In the genomic region with DNA sequence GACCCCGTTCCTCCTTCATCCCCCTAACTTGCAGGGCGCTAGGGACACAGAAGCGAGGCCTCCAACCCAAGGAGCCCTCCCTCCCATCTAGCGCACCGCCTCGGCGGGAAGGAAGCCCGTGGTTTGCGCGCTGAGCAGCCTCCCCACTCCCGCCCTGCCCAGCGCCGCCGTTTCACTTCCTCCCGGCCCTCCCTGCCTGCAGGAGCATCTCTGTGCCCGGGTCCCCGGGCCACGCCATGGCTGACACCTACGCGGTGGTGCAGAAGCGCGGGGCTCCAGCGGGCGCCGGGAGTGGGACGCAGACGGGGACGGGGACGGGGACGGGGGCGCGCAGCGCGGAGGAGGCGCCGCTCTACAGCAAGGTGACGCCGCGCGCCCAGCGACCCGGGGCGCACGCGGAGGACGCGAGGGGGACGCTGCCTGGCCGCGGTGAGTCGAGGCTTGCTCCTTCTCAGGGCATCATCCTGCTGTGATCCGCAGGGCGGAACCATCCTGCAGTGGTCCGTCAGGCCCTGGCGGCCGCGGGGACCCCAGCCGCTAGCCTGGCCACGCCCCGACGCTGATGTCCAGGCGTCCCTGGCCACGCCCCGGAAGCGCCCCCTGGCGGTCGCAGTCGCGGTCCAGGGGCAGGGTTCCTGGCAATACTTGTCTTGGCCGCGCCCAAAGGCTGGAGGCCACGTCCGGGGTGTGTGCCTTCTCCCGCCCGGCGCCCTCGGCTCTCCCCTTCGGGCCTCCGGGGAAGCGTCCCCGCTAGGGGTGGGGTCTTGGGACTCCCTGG, we compare ENCODE assay signal across 1 cellular context.
TF ChIP-seq lines count a peak whose summit lies in the region.

No MANE protein-coding gene starts in this region.

TF ChIP-seq in K562, 482 proteins besides CTCF, POLR2A, EP300 and RAD21 (continued from another document and continues in another):
- TF ChIP-seq TAF9B (IDR thresholded peaks at IDR 0.05; ENCODE audit: partially characterized antibody) (peak; percentile 28), C11orf30 (IDR thresholded peaks at IDR 0.05; ENCODE audit: low read depth) (no peak; the same call in 1 of the 2 replicates), BACH1 (tag; IDR thresholded peaks at IDR 0.05) (no peak), ZNF644 (tag; IDR thresholded peaks at IDR 0.05; ENCODE audit: low read depth) (no peak), SIRT6 (IDR thresholded peaks at IDR 0.05; ENCODE audit: low read depth, low read length) (no peak), GTF2F1 (IDR thresholded peaks at IDR 0.05; ENCODE audit: low read depth, low read length) (peak; percentile 63; the same call in 1 of the 2 replicates), TEAD2 (tag; IDR thresholded peaks at IDR 0.05) (no peak), MAFK (IDR thresholded peaks at IDR 0.05; ENCODE audit: low read length) (no peak), EHMT2 (IDR thresholded peaks at IDR 0.05) (no peak), SLC30A9 (CRISPR knock-in tag; IDR thresholded peaks at IDR 0.05) (no peak), ZNF212 (CRISPR knock-in tag; IDR thresholded peaks at IDR 0.05) (no peak), SRF (CRISPR knock-in tag; IDR thresholded peaks at IDR 0.05) (peak in 1 of 2 experiments; percentile 9; a peak in 1 of 4 replicates), HDAC6 (IDR thresholded peaks at IDR 0.05; ENCODE audit: low read depth, low read length) (0 out of 2 replicates have a peak, but pooled peaks have one; percentile 38), ZFP1 (CRISPR knock-in tag; IDR thresholded peaks at IDR 0.05) (no peak), TRIM24 (IDR thresholded peaks at IDR 0.05) (peak; percentile 14 to 30; a peak in 1 of 4 replicates), ZNF589 (CRISPR knock-in tag; IDR thresholded peaks at IDR 0.05; ENCODE audit: low read depth) (no peak; the same call in 1 of the 2 replicates), ETS2 (tag; IDR thresholded peaks at IDR 0.05; ENCODE audit: borderline replicate concordance, poor library complexity, severe bottlenecking) (no peak), NELFE (IDR thresholded peaks at IDR 0.05; ENCODE audit: insufficient read depth, insufficient read length) (no peak), TCF7 (IDR thresholded peaks at IDR 0.05; ENCODE audit: borderline replicate concordance) (no peak; the same call in 1 of the 2 replicates), ZNF3 (CRISPR knock-in tag; IDR thresholded peaks at IDR 0.05) (no peak), FOXJ2 (tag; IDR thresholded peaks at IDR 0.05) (no peak), POU5F1 (IDR thresholded peaks at IDR 0.05; ENCODE audit: borderline replicate concordance, low read depth, low read length, partially characterized antibody) (no peak), BRCA1 (IDR thresholded peaks at IDR 0.05) (no peak), BRCA1 (CRISPR knock-in tag; IDR thresholded peaks at IDR 0.05) (no peak), XRCC3 (IDR thresholded peaks at IDR 0.05) (no peak), MCM7 (IDR thresholded peaks at IDR 0.05) (no peak), FOXM1 (IDR thresholded peaks at IDR 0.05; ENCODE audit: low read depth) (no peak), FOXM1 (CRISPR knock-in tag; IDR thresholded peaks at IDR 0.05; ENCODE audit: low read depth) (peak; percentile 83; the same call in 1 of the 2 replicates), CREM (IDR thresholded peaks at IDR 0.05; ENCODE audit: low read depth) (peak; percentile 84), HDGF (IDR thresholded peaks at IDR 0.05) (no peak), SMARCC2 (IDR thresholded peaks at IDR 0.05; ENCODE audit: low read depth) (no peak), TAF15 (IDR thresholded peaks at IDR 0.05; ENCODE audit: low read depth, low read length) (no peak), GATA2 (CRISPR knock-in tag; IDR thresholded peaks at IDR 0.05) (no peak), YBX1 (IDR thresholded peaks at IDR 0.05) (no peak), SMARCA4 (IDR thresholded peaks at IDR 0.05) (no peak), NCOA6 (IDR thresholded peaks at IDR 0.05) (no peak), MXI1 (IDR thresholded peaks at IDR 0.05; ENCODE audit: low read depth, low read length) (no peak), BRD4 (IDR thresholded peaks at IDR 0.05) (0 out of 2 replicates have a peak, but pooled peaks have one; percentile 77), TEAD1 (CRISPR knock-in tag; IDR thresholded peaks at IDR 0.05) (peak in 1 of 2 experiments; percentile 74; a peak in 1 of 4 replicates), RBBP5 (IDR thresholded peaks at IDR 0.05; ENCODE audit: borderline replicate concordance, insufficient read depth, low read length, poor library complexity, severe bottlenecking) (peak; percentile 89), ZNF707 (CRISPR knock-in tag; conservative IDR thresholded peaks at IDR 0.05) (no peak), NR2C2 (CRISPR knock-in tag; IDR thresholded peaks at IDR 0.05) (peak; percentile 56; the same call in 1 of the 2 replicates), NR2C2 (tag; IDR thresholded peaks at IDR 0.05) (peak; percentile 83), KAT8 (IDR thresholded peaks at IDR 0.05; ENCODE audit: low read depth) (no peak), NRF1 (conservative IDR thresholded peaks at IDR 0.05 in 1 of 2, IDR thresholded peaks at IDR 0.05 in 1 of 2) (peak; percentile 55 to 64), NUFIP1 (IDR thresholded peaks at IDR 0.05; ENCODE audit: partially characterized antibody) (no peak), RUNX1 (IDR thresholded peaks at IDR 0.05; ENCODE audit: low read depth) (no peak), ZNF695 (CRISPR knock-in tag; IDR thresholded peaks at IDR 0.05) (no peak), ZNF24 (IDR thresholded peaks at IDR 0.05) (no peak), PRPF4 (IDR thresholded peaks at IDR 0.05; ENCODE audit: insufficient read depth, low read depth, low read length, poor library complexity, severe bottlenecking) (no peak), SRSF9 (IDR thresholded peaks at IDR 0.05; ENCODE audit: borderline replicate concordance, low read depth, low read length) (no peak), RCOR1 (IDR thresholded peaks at IDR 0.05; ENCODE audit: borderline replicate concordance in 1 of 2, low read depth in 2 of 2, low read length in 2 of 2) (peak in 1 of 2 experiments; percentile 76; a peak in 2 of 4 replicates), KDM5B (IDR thresholded peaks at IDR 0.05; ENCODE audit: insufficient replicate concordance, low read depth, low read length) (peak; percentile 76), HDAC1 (IDR thresholded peaks at IDR 0.05) (peak in 1 of 2 experiments; percentile 60; a peak in 2 of 4 replicates), PTBP1 (IDR thresholded peaks at IDR 0.05; ENCODE audit: low read depth, low read length) (0 out of 2 replicates have a peak, but pooled peaks have one; percentile 56)
- TF ChIP-seq, protein P1, sequence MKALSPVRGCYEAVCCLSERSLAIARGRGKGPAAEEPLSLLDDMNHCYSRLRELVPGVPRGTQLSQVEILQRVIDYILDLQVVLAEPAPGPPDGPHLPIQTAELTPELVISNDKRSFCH (CRISPR knock-in tag; IDR thresholded peaks at IDR 0.05): no peak
- TF ChIP-seq, protein P1 (tag; IDR thresholded peaks at IDR 0.05): peak; percentile 64; the same call in 1 of the 2 replicates
- TF ChIP-seq, protein P2, sequence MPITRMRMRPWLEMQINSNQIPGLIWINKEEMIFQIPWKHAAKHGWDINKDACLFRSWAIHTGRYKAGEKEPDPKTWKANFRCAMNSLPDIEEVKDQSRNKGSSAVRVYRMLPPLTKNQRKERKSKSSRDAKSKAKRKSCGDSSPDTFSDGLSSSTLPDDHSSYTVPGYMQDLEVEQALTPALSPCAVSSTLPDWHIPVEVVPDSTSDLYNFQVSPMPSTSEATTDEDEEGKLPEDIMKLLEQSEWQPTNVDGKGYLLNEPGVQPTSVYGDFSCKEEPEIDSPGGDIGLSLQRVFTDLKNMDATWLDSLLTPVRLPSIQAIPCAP (CRISPR knock-in tag; IDR thresholded peaks at IDR 0.05; ENCODE audit: borderline replicate concordance): no peak
- TF ChIP-seq, protein P3, sequence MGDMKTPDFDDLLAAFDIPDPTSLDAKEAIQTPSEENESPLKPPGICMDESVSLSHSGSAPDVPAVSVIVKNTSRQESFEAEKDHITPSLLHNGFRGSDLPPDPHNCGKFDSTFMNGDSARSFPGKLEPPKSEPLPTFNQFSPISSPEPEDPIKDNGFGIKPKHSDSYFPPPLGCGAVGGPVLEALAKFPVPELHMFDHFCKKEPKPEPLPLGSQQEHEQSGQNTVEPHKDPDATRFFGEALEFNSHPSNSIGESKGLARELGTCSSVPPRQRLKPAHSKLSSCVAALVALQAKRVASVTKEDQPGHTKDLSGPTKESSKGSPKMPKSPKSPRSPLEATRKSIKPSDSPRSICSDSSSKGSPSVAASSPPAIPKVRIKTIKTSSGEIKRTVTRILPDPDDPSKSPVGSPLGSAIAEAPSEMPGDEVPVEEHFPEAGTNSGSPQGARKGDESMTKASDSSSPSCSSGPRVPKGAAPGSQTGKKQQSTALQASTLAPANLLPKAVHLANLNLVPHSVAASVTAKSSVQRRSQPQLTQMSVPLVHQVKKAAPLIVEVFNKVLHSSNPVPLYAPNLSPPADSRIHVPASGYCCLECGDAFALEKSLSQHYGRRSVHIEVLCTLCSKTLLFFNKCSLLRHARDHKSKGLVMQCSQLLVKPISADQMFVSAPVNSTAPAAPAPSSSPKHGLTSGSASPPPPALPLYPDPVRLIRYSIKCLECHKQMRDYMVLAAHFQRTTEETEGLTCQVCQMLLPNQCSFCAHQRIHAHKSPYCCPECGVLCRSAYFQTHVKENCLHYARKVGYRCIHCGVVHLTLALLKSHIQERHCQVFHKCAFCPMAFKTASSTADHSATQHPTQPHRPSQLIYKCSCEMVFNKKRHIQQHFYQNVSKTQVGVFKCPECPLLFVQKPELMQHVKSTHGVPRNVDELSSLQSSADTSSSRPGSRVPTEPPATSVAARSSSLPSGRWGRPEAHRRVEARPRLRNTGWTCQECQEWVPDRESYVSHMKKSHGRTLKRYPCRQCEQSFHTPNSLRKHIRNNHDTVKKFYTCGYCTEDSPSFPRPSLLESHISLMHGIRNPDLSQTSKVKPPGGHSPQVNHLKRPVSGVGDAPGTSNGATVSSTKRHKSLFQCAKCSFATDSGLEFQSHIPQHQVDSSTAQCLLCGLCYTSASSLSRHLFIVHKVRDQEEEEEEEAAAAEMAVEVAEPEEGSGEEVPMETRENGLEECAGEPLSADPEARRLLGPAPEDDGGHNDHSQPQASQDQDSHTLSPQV (IDR thresholded peaks at IDR 0.05): peak; percentile 74
- TF ChIP-seq, protein P4, sequence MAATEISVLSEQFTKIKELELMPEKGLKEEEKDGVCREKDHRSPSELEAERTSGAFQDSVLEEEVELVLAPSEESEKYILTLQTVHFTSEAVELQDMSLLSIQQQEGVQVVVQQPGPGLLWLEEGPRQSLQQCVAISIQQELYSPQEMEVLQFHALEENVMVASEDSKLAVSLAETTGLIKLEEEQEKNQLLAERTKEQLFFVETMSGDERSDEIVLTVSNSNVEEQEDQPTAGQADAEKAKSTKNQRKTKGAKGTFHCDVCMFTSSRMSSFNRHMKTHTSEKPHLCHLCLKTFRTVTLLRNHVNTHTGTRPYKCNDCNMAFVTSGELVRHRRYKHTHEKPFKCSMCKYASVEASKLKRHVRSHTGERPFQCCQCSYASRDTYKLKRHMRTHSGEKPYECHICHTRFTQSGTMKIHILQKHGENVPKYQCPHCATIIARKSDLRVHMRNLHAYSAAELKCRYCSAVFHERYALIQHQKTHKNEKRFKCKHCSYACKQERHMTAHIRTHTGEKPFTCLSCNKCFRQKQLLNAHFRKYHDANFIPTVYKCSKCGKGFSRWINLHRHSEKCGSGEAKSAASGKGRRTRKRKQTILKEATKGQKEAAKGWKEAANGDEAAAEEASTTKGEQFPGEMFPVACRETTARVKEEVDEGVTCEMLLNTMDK (IDR thresholded peaks at IDR 0.05; ENCODE audit: borderline replicate concordance, insufficient read depth, low read depth, low read length, poor library complexity, severe bottlenecking): peak; percentile 98
- TF ChIP-seq, protein P5, sequence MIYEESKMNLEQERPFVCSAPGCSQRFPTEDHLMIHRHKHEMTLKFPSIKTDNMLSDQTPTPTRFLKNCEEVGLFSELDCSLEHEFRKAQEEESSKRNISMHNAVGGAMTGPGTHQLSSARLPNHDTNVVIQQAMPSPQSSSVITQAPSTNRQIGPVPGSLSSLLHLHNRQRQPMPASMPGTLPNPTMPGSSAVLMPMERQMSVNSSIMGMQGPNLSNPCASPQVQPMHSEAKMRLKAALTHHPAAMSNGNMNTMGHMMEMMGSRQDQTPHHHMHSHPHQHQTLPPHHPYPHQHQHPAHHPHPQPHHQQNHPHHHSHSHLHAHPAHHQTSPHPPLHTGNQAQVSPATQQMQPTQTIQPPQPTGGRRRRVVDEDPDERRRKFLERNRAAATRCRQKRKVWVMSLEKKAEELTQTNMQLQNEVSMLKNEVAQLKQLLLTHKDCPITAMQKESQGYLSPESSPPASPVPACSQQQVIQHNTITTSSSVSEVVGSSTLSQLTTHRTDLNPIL (CRISPR knock-in tag; IDR thresholded peaks at IDR 0.05): no peak
- TF ChIP-seq, protein P6, sequence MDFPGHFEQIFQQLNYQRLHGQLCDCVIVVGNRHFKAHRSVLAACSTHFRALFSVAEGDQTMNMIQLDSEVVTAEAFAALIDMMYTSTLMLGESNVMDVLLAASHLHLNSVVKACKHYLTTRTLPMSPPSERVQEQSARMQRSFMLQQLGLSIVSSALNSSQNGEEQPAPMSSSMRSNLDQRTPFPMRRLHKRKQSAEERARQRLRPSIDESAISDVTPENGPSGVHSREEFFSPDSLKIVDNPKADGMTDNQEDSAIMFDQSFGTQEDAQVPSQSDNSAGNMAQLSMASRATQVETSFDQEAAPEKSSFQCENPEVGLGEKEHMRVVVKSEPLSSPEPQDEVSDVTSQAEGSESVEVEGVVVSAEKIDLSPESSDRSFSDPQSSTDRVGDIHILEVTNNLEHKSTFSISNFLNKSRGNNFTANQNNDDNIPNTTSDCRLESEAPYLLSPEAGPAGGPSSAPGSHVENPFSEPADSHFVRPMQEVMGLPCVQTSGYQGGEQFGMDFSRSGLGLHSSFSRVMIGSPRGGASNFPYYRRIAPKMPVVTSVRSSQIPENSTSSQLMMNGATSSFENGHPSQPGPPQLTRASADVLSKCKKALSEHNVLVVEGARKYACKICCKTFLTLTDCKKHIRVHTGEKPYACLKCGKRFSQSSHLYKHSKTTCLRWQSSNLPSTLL (IDR thresholded peaks at IDR 0.05): no peak
- TF ChIP-seq, protein P7, sequence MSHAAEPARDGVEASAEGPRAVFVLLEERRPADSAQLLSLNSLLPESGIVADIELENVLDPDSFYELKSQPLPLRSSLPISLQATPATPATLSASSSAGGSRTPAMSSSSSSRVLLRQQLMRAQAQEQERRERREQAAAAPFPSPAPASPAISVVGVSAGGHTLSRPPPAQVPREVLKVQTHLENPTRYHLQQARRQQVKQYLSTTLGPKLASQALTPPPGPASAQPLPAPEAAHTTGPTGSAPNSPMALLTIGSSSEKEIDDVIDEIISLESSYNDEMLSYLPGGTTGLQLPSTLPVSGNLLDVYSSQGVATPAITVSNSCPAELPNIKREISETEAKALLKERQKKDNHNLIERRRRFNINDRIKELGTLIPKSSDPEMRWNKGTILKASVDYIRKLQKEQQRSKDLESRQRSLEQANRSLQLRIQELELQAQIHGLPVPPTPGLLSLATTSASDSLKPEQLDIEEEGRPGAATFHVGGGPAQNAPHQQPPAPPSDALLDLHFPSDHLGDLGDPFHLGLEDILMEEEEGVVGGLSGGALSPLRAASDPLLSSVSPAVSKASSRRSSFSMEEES (CRISPR knock-in tag; IDR thresholded peaks at IDR 0.05): no peak
